In the genomic region with DNA sequence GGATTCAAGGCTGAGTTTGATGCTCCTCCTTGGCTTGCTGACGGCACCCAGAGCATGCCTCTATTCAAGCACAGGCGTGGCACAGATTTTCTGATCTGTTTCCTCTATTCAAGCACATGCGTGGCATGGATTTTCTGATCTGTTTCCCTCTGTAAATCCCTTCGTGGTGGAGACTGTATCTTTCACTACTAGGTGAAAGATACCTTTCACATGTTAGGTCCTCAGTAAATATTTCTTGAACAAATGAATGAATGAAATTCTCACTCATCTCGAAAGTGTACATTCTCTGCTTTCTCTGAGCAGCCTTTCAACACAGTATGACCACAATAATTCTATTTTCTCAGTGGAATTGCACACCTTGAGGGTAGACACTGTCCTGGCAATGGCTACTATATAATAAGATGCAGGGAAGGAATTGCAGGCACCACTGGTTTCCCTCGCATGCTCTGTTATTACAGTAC, we compare ENCODE assay signal across 1 cellular context.
TF ChIP-seq lines count a peak whose summit lies in the region.

No MANE protein-coding gene starts in this region.

TF ChIP-seq in GM12878, 131 proteins besides CTCF, POLR2A, EP300 and RAD21 (continued from another document and continues in another):
- TF ChIP-seq, protein P1, sequence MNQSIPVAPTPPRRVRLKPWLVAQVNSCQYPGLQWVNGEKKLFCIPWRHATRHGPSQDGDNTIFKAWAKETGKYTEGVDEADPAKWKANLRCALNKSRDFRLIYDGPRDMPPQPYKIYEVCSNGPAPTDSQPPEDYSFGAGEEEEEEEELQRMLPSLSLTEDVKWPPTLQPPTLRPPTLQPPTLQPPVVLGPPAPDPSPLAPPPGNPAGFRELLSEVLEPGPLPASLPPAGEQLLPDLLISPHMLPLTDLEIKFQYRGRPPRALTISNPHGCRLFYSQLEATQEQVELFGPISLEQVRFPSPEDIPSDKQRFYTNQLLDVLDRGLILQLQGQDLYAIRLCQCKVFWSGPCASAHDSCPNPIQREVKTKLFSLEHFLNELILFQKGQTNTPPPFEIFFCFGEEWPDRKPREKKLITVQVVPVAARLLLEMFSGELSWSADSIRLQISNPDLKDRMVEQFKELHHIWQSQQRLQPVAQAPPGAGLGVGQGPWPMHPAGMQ (IDR thresholded peaks at IDR 0.05; ENCODE audit: borderline replicate concordance), result no peak
- TF ChIP-seq TCF7 (IDR thresholded peaks at IDR 0.05; ENCODE audit: borderline replicate concordance) (no peak), WRNIP1 (IDR thresholded peaks at IDR 0.05; ENCODE audit: borderline replicate concordance, low read depth, low read length) (no peak), ZSCAN29 (IDR thresholded peaks at IDR 0.05) (no peak), ATF7 (IDR thresholded peaks at IDR 0.05; ENCODE audit: low read depth) (no peak; the same call in 1 of the 2 replicates), RBBP5 (conservative IDR thresholded peaks at IDR 0.05) (no peak), ZZZ3 (IDR thresholded peaks at IDR 0.05; ENCODE audit: control insufficient read depth, insufficient read length, low read depth) (no peak), NFIC (IDR thresholded peaks at IDR 0.05; ENCODE audit: low read depth, low read length) (peak; percentile 38), SUPT20H (IDR thresholded peaks at IDR 0.05; ENCODE audit: borderline replicate concordance, control insufficient read depth, low read depth, low read length) (no peak), CBX5 (IDR thresholded peaks at IDR 0.05; ENCODE audit: low read depth) (peak; percentile 19; the same call in 1 of the 2 replicates), NBN (IDR thresholded peaks at IDR 0.05) (no peak), GATAD2B (conservative IDR thresholded peaks at IDR 0.05; ENCODE audit: low read depth) (no peak), POLR2AphosphoS5 (IDR thresholded peaks at IDR 0.05; ENCODE audit: low read length) (no peak), MXI1 (IDR thresholded peaks at IDR 0.05; ENCODE audit: low read depth, low read length) (no peak), STAT1 (conservative IDR thresholded peaks at IDR 0.05) (no peak), NR2F1 (conservative IDR thresholded peaks at IDR 0.05) (no peak), HDAC6 (IDR thresholded peaks at IDR 0.05; ENCODE audit: unreplicated experiment) (no peak), KLF5 (IDR thresholded peaks at IDR 0.05; ENCODE audit: partially characterized antibody) (no peak), RCOR1 (conservative IDR thresholded peaks at IDR 0.05; ENCODE audit: low read depth, low read length) (no peak), SMC3 (IDR thresholded peaks at IDR 0.05; ENCODE audit: borderline replicate concordance, low read length) (no peak; the same call in 1 of the 2 replicates), FOXM1 (IDR thresholded peaks at IDR 0.05; ENCODE audit: low read depth, low read length) (no peak; the same call in 1 of the 2 replicates), EZH2 (IDR thresholded peaks at IDR 0.05; ENCODE audit: borderline replicate concordance, control insufficient read depth, low read depth, low read length) (no peak), SREBF2 (IDR thresholded peaks at IDR 0.05; ENCODE audit: low read length) (no peak), FOXK2 (IDR thresholded peaks at IDR 0.05) (no peak), SP1 (IDR thresholded peaks at IDR 0.05; ENCODE audit: low read depth, low read length) (no peak), RAD51 (IDR thresholded peaks at IDR 0.05) (no peak), BRCA1 (IDR thresholded peaks at IDR 0.05; ENCODE audit: low read depth, low read length) (no peak), ASH2L (IDR thresholded peaks at IDR 0.05; ENCODE audit: borderline replicate concordance, low read depth) (no peak), SRF (IDR thresholded peaks at IDR 0.05; ENCODE audit: low read depth in 2 of 2, low read length in 2 of 2) (no peak), STAT3 (IDR thresholded peaks at IDR 0.05; ENCODE audit: low read depth, low read length) (no peak), JUND (IDR thresholded peaks at IDR 0.05; ENCODE audit: low read depth, low read length) (no peak)
- TF ChIP-seq, protein P2, sequence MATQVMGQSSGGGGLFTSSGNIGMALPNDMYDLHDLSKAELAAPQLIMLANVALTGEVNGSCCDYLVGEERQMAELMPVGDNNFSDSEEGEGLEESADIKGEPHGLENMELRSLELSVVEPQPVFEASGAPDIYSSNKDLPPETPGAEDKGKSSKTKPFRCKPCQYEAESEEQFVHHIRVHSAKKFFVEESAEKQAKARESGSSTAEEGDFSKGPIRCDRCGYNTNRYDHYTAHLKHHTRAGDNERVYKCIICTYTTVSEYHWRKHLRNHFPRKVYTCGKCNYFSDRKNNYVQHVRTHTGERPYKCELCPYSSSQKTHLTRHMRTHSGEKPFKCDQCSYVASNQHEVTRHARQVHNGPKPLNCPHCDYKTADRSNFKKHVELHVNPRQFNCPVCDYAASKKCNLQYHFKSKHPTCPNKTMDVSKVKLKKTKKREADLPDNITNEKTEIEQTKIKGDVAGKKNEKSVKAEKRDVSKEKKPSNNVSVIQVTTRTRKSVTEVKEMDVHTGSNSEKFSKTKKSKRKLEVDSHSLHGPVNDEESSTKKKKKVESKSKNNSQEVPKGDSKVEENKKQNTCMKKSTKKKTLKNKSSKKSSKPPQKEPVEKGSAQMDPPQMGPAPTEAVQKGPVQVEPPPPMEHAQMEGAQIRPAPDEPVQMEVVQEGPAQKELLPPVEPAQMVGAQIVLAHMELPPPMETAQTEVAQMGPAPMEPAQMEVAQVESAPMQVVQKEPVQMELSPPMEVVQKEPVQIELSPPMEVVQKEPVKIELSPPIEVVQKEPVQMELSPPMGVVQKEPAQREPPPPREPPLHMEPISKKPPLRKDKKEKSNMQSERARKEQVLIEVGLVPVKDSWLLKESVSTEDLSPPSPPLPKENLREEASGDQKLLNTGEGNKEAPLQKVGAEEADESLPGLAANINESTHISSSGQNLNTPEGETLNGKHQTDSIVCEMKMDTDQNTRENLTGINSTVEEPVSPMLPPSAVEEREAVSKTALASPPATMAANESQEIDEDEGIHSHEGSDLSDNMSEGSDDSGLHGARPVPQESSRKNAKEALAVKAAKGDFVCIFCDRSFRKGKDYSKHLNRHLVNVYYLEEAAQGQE (IDR thresholded peaks at IDR 0.05; ENCODE audit: low read depth, low read length), result no peak
- TF ChIP-seq, protein P3, sequence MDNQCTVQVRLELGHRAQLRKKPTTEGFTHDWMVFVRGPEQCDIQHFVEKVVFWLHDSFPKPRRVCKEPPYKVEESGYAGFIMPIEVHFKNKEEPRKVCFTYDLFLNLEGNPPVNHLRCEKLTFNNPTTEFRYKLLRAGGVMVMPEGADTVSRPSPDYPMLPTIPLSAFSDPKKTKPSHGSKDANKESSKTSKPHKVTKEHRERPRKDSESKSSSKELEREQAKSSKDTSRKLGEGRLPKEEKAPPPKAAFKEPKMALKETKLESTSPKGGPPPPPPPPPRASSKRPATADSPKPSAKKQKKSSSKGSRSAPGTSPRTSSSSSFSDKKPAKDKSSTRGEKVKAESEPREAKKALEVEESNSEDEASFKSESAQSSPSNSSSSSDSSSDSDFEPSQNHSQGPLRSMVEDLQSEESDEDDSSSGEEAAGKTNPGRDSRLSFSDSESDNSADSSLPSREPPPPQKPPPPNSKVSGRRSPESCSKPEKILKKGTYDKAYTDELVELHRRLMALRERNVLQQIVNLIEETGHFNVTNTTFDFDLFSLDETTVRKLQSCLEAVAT (IDR thresholded peaks at IDR 0.05), result no peak
- TF ChIP-seq, protein P4, sequence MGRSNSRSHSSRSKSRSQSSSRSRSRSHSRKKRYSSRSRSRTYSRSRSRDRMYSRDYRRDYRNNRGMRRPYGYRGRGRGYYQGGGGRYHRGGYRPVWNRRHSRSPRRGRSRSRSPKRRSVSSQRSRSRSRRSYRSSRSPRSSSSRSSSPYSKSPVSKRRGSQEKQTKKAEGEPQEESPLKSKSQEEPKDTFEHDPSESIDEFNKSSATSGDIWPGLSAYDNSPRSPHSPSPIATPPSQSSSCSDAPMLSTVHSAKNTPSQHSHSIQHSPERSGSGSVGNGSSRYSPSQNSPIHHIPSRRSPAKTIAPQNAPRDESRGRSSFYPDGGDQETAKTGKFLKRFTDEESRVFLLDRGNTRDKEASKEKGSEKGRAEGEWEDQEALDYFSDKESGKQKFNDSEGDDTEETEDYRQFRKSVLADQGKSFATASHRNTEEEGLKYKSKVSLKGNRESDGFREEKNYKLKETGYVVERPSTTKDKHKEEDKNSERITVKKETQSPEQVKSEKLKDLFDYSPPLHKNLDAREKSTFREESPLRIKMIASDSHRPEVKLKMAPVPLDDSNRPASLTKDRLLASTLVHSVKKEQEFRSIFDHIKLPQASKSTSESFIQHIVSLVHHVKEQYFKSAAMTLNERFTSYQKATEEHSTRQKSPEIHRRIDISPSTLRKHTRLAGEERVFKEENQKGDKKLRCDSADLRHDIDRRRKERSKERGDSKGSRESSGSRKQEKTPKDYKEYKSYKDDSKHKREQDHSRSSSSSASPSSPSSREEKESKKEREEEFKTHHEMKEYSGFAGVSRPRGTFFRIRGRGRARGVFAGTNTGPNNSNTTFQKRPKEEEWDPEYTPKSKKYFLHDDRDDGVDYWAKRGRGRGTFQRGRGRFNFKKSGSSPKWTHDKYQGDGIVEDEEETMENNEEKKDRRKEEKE (IDR thresholded peaks at IDR 0.05), result no peak
- TF ChIP-seq, protein P5, sequence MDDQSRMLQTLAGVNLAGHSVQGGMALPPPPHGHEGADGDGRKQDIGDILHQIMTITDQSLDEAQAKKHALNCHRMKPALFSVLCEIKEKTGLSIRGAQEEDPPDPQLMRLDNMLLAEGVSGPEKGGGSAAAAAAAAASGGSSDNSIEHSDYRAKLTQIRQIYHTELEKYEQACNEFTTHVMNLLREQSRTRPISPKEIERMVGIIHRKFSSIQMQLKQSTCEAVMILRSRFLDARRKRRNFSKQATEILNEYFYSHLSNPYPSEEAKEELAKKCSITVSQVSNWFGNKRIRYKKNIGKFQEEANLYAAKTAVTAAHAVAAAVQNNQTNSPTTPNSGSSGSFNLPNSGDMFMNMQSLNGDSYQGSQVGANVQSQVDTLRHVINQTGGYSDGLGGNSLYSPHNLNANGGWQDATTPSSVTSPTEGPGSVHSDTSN (IDR thresholded peaks at IDR 0.05; ENCODE audit: insufficient replicate concordance, low read depth, low read length), result no peak
- TF ChIP-seq, protein P6, sequence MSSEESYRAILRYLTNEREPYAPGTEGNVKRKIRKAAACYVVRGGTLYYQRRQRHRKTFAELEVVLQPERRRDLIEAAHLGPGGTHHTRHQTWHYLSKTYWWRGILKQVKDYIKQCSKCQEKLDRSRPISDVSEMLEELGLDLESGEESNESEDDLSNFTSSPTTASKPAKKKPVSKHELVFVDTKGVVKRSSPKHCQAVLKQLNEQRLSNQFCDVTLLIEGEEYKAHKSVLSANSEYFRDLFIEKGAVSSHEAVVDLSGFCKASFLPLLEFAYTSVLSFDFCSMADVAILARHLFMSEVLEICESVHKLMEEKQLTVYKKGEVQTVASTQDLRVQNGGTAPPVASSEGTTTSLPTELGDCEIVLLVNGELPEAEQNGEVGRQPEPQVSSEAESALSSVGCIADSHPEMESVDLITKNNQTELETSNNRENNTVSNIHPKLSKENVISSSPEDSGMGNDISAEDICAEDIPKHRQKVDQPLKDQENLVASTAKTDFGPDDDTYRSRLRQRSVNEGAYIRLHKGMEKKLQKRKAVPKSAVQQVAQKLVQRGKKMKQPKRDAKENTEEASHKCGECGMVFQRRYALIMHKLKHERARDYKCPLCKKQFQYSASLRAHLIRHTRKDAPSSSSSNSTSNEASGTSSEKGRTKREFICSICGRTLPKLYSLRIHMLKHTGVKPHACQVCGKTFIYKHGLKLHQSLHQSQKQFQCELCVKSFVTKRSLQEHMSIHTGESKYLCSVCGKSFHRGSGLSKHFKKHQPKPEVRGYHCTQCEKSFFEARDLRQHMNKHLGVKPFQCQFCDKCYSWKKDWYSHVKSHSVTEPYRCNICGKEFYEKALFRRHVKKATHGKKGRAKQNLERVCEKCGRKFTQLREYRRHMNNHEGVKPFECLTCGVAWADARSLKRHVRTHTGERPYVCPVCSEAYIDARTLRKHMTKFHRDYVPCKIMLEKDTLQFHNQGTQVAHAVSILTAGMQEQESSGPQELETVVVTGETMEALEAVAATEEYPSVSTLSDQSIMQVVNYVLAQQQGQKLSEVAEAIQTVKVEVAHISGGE (CRISPR knock-in tag; IDR thresholded peaks at IDR 0.05), result no peak
- TF ChIP-seq, protein P7, sequence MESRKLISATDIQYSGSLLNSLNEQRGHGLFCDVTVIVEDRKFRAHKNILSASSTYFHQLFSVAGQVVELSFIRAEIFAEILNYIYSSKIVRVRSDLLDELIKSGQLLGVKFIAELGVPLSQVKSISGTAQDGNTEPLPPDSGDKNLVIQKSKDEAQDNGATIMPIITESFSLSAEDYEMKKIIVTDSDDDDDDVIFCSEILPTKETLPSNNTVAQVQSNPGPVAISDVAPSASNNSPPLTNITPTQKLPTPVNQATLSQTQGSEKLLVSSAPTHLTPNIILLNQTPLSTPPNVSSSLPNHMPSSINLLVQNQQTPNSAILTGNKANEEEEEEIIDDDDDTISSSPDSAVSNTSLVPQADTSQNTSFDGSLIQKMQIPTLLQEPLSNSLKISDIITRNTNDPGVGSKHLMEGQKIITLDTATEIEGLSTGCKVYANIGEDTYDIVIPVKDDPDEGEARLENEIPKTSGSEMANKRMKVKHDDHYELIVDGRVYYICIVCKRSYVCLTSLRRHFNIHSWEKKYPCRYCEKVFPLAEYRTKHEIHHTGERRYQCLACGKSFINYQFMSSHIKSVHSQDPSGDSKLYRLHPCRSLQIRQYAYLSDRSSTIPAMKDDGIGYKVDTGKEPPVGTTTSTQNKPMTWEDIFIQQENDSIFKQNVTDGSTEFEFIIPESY (IDR thresholded peaks at IDR 0.05), result no peak
- TF ChIP-seq, protein P8, sequence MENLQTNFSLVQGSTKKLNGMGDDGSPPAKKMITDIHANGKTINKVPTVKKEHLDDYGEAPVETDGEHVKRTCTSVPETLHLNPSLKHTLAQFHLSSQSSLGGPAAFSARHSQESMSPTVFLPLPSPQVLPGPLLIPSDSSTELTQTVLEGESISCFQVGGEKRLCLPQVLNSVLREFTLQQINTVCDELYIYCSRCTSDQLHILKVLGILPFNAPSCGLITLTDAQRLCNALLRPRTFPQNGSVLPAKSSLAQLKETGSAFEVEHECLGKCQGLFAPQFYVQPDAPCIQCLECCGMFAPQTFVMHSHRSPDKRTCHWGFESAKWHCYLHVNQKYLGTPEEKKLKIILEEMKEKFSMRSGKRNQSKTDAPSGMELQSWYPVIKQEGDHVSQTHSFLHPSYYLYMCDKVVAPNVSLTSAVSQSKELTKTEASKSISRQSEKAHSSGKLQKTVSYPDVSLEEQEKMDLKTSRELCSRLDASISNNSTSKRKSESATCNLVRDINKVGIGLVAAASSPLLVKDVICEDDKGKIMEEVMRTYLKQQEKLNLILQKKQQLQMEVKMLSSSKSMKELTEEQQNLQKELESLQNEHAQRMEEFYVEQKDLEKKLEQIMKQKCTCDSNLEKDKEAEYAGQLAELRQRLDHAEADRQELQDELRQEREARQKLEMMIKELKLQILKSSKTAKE (IDR thresholded peaks at IDR 0.05; ENCODE audit: low read depth, poor library complexity, severe bottlenecking), result no peak
